In the genomic region with DNA sequence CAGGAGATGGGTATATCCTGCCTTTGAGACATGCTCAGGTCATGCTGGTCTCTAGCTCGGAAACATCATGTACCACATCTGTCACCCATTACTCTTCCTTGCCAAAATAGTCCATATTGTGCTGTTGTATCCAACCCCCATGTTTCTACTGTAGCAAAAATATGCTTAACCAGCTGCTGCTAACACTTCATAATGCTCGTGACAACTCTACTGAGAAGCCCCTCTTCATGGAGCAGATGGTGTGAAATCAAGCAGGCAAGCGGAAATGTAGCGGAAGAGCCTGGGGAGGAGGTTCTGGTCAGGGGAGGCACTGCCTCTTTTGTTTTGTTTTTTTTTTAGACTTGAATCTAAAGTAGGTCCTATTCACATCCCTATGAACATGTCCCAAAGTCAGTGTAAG, we compare ENCODE assay signal across 14 cellular contexts.
"Had no signal": no experiment of that assay in that cellular context is flagged by ENCODE, and none has a peak within 500 bp of the region (broad histone marks: within the 10 kb centered on the region; RNA-seq: fewer than 3 reads in every experiment).

No MANE protein-coding gene starts in this region.

- H3K4me1 Mint-ChIP-seq: activated B cell treated with CpG ODN at 0.5 μM for 24 hours had no signal

- ATAC-seq: gastroesophageal sphincter; left lobe of liver; naive thymus-derived CD4-positive, alpha-beta T cell had no signal

- H3K9me3 Mint-ChIP-seq: activated B cell treated with CpG ODN at 0.5 μM for 24 hours; activated T-helper 1 cell treated with anti-CD3 and anti-CD28 coated beads, Interleukin-12 subunit alpha, Interleukin-12 subunit beta, Interleukin-2, Interleukin-4 antibody, amounts not matched to agents 30 ng/mL and 10 ng/mL and 1 ng/mL, durations not matched to agents 14 hours and 24 hours and 36 hours had no signal

- H3K36me3 Mint-ChIP-seq: naive thymus-derived CD4-positive, alpha-beta T cell had no signal

- H3K4me3 Mint-ChIP-seq: activated B cell treated with CpG ODN at 0.5 μM for 24 hours; activated T-helper 1 cell treated with anti-CD3 and anti-CD28 coated beads, Interleukin-12 subunit alpha, Interleukin-12 subunit beta, Interleukin-2, Interleukin-4 antibody, amounts not matched to agents 30 ng/mL and 10 ng/mL and 1 ng/mL, durations not matched to agents 14 hours and 24 hours and 36 hours; naive thymus-derived CD4-positive, alpha-beta T cell had no signal

- DNase-seq: activated B cell treated with CpG ODN at 0.5 μM for 24 hours; activated CD4-positive, alpha-beta T cell treated with anti-CD3 and anti-CD28 coated beads for 48 hours; anterior cingulate cortex; cerebellar nuclear complex; effector memory CD4-positive, alpha-beta T cell; naive thymus-derived CD4-positive, alpha-beta T cell; small intestine; stimulated activated CD4-positive, alpha-beta T cell treated with anti-CD3 and anti-CD28 coated beads, Interleukin-4, amount 100 ng/mL, for 24 hours; stimulated activated naive CD4-positive, alpha-beta T cell treated with Interleukin-2 at 50 U/mL for 16 hours; substantia nigra; uterus had no signal

- H3K27ac Mint-ChIP-seq: activated B cell treated with CpG ODN at 0.5 μM for 24 hours; activated T-helper 1 cell treated with anti-CD3 and anti-CD28 coated beads, Interleukin-12 subunit alpha, Interleukin-12 subunit beta, Interleukin-2, Interleukin-4 antibody, amounts not matched to agents 30 ng/mL and 10 ng/mL and 1 ng/mL, durations not matched to agents 14 hours and 24 hours and 36 hours; naive thymus-derived CD4-positive, alpha-beta T cell had no signal
